2 cellular contexts compared by ENCODE assay signal in the genomic region with DNA sequence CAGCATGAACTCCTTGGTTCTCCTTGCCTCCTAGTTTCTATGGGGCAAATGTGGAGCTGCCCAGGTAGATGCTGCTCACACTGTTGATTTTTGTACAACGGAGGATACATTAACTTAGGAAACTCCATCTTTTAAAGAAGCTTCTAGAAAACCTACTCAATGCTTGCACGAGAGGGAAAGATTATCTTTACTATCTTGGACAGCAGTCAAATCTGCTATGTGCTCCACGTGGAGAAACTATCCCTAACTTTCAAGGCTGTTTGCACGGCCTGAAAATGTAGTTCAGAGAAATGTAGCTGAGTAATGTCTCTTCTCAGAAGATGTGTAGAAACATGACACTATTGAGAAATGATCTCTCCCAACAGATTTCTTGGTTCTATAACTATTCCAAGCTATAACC.
TF ChIP-seq lines count a peak whose summit lies in the region.

No MANE protein-coding gene starts in this region.

TF ChIP-seq in SK-N-SH, 30 proteins besides CTCF, POLR2A, EP300 and RAD21 (continued from another document):
- TF ChIP-seq, protein P1, sequence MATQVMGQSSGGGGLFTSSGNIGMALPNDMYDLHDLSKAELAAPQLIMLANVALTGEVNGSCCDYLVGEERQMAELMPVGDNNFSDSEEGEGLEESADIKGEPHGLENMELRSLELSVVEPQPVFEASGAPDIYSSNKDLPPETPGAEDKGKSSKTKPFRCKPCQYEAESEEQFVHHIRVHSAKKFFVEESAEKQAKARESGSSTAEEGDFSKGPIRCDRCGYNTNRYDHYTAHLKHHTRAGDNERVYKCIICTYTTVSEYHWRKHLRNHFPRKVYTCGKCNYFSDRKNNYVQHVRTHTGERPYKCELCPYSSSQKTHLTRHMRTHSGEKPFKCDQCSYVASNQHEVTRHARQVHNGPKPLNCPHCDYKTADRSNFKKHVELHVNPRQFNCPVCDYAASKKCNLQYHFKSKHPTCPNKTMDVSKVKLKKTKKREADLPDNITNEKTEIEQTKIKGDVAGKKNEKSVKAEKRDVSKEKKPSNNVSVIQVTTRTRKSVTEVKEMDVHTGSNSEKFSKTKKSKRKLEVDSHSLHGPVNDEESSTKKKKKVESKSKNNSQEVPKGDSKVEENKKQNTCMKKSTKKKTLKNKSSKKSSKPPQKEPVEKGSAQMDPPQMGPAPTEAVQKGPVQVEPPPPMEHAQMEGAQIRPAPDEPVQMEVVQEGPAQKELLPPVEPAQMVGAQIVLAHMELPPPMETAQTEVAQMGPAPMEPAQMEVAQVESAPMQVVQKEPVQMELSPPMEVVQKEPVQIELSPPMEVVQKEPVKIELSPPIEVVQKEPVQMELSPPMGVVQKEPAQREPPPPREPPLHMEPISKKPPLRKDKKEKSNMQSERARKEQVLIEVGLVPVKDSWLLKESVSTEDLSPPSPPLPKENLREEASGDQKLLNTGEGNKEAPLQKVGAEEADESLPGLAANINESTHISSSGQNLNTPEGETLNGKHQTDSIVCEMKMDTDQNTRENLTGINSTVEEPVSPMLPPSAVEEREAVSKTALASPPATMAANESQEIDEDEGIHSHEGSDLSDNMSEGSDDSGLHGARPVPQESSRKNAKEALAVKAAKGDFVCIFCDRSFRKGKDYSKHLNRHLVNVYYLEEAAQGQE (IDR thresholded peaks at IDR 0.05; ENCODE audit: low read depth, low read length) = peak; percentile 68

TF ChIP-seq in SK-N-SH treated with all-trans-retinoic acid at 6 μM for 48 hours, 23 proteins besides CTCF, POLR2A, EP300 and RAD21 (continued from another document):
- TF ChIP-seq, protein P2, sequence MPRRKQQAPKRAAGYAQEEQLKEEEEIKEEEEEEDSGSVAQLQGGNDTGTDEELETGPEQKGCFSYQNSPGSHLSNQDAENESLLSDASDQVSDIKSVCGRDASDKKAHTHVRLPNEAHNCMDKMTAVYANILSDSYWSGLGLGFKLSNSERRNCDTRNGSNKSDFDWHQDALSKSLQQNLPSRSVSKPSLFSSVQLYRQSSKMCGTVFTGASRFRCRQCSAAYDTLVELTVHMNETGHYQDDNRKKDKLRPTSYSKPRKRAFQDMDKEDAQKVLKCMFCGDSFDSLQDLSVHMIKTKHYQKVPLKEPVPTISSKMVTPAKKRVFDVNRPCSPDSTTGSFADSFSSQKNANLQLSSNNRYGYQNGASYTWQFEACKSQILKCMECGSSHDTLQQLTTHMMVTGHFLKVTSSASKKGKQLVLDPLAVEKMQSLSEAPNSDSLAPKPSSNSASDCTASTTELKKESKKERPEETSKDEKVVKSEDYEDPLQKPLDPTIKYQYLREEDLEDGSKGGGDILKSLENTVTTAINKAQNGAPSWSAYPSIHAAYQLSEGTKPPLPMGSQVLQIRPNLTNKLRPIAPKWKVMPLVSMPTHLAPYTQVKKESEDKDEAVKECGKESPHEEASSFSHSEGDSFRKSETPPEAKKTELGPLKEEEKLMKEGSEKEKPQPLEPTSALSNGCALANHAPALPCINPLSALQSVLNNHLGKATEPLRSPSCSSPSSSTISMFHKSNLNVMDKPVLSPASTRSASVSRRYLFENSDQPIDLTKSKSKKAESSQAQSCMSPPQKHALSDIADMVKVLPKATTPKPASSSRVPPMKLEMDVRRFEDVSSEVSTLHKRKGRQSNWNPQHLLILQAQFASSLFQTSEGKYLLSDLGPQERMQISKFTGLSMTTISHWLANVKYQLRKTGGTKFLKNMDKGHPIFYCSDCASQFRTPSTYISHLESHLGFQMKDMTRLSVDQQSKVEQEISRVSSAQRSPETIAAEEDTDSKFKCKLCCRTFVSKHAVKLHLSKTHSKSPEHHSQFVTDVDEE (CRISPR knock-in tag; IDR thresholded peaks at IDR 0.05) = no peak
- TF ChIP-seq RARB (CRISPR knock-in tag; IDR thresholded peaks at IDR 0.05) (no peak), OSR1 (CRISPR knock-in tag; IDR thresholded peaks at IDR 0.05) (no peak), ZFP3 (CRISPR knock-in tag; IDR thresholded peaks at IDR 0.05) (no peak), ZNF70 (CRISPR knock-in tag; IDR thresholded peaks at IDR 0.05) (no peak), ESRRG (CRISPR knock-in tag; IDR thresholded peaks at IDR 0.05) (no peak), CSDC2 (CRISPR knock-in tag; IDR thresholded peaks at IDR 0.05) (no peak), GLIS3 (CRISPR knock-in tag; IDR thresholded peaks at IDR 0.05) (no peak), ISL1 (CRISPR knock-in tag; IDR thresholded peaks at IDR 0.05) (no peak)
- TF ChIP-seq, protein P3, sequence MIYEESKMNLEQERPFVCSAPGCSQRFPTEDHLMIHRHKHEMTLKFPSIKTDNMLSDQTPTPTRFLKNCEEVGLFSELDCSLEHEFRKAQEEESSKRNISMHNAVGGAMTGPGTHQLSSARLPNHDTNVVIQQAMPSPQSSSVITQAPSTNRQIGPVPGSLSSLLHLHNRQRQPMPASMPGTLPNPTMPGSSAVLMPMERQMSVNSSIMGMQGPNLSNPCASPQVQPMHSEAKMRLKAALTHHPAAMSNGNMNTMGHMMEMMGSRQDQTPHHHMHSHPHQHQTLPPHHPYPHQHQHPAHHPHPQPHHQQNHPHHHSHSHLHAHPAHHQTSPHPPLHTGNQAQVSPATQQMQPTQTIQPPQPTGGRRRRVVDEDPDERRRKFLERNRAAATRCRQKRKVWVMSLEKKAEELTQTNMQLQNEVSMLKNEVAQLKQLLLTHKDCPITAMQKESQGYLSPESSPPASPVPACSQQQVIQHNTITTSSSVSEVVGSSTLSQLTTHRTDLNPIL (CRISPR knock-in tag; IDR thresholded peaks at IDR 0.05; ENCODE audit: low read depth) = no peak
